ENCODE assay signal across 8 cellular contexts in genomic region chr19:13152356-13152853, GRCh38. TPM values are rescaled to one million over a fixed set of nuclear protein-coding genes. Genes with fewer than 3 reads are reported as not detected.
DNase-seq lines count a peak whose midpoint lies in the region; ATAC-seq, FAIRE-seq and TF ChIP-seq lines count a peak whose summit lies in the region.

No MANE protein-coding gene starts in this region.

- peak overlapping the region; percentile 95 for H2BK120ac ChIP-seq in H1 (replicated peaks; ENCODE audit: low read depth, low read length)

- H3K23ac ChIP-seq in H1 (ENCODE audit: insufficient read length): no peak overlapping the region

- H2AFZ ChIP-seq in H1 (ENCODE audit: low read length): no peak overlapping the region

- peak overlapping the region; percentile 93 for H4K5ac ChIP-seq in H1 (ENCODE audit: insufficient read length, low read depth, low read length)

- peak overlapping the region; percentile 99 for H3K27ac ChIP-seq in 22Rv1
- peak overlapping the region; percentile 97 for H3K27ac ChIP-seq in H1 (ENCODE audit: low read depth, low read length)

- peaks cover 24% of the 10 kb centered on the region for H3K23me2 ChIP-seq in H1 (ENCODE audit: low read depth, low read length)

- H3K27me3 Mint-ChIP-seq in natural killer cell (ENCODE audit: low read depth in 2 of 2): peaks cover 0 to 3% of the 10 kb centered on the region in 2 donors

- WGBS in H1 (ENCODE audit: extremely low coverage in 1 of 2, insufficient coverage in 1 of 2, insufficient read length in 1 of 2, insufficient replicate concordance in 2 of 2, low coverage in 1 of 2, low lambda C conversion rate in 2 of 2, missing lambda C conversion rate in 1 of 2), 2 experiments: 4% methylated on average over 16 of the region's 16 CpGs; no CpG with 5 or more reads in 1 of the 2 experiments

- H2BK20ac ChIP-seq in H1 (ENCODE audit: low read length): no peak overlapping the region

- H3K79me2 ChIP-seq in H1 (ENCODE audit: control insufficient read depth in 1 of 2, insufficient read depth in 2 of 2, low read length in 2 of 2): peaks cover 17 to 46% of the 10 kb centered on the region in 2 experiments

- H3K18ac ChIP-seq in H1 (ENCODE audit: extremely low read depth, low read length): peak overlapping the region; percentile 96

- peaks cover 0 to 7% (median 2%) of the 10 kb centered on the region in 4 experiments; a peak in 2 of 8 replicates for H3K36me3 ChIP-seq in H1 (ENCODE audit: control insufficient read depth in 2 of 4, insufficient read depth in 4 of 4, low read length in 3 of 4)

- peak overlapping the region; percentile 77 to 82 for H3K4me2 ChIP-seq in H1 (ENCODE audit: insufficient read depth in 1 of 2, low read depth in 2 of 2, low read length in 2 of 2)

- no peaks in the 10 kb centered on the region for H3K9me3 ChIP-seq in H1 (ENCODE audit: insufficient read depth in 2 of 2, low read depth in 1 of 2, low read length in 1 of 2)

- peak overlapping the region; percentile 99 for H3K4me3 Mint-ChIP-seq in natural killer cell

- peak overlapping the region; percentile 75 for H3K56ac ChIP-seq in H1 (replicated peaks; ENCODE audit: insufficient read length, low read depth, low read length)

- no peak for DNase-seq in NB4 (ENCODE audit: low read depth)
- no peak for DNase-seq in H1 (ENCODE audit: low read depth in 1 of 2, low spot score in 2 of 2)
- DNase-seq in natural killer cell: no peak
- no peak for DNase-seq in EL
- DNase-seq in NCI-H2107 treated with DMSO at 0.1 percent for 48 hours (lab: John Stamatoyannopoulos, UW; ENCODE audit: unreplicated experiment): no peak
- DNase-seq in NCI-H2081 (lab: John Stamatoyannopoulos, UW): no peak

- peak overlapping the region; percentile 99 for H2BK5ac ChIP-seq in H1 (ENCODE audit: low read depth, low read length)

- TF ChIP-seq POLR2A in NB4 (IDR thresholded peaks at IDR 0.05; ENCODE audit: extremely low read depth, insufficient read length) (no peak), H1 (IDR thresholded peaks at IDR 0.05; ENCODE audit: control extremely low read depth in 1 of 2, low read depth in 2 of 2, low read length in 2 of 2) (no peak)

- H3K4me1 Mint-ChIP-seq in natural killer cell: peaks cover 69 to 87% of the 10 kb centered on the region in 2 donors

- no peak overlapping the region for H3K14ac ChIP-seq in H1 (ENCODE audit: insufficient read length)

- peak overlapping the region; percentile 99 for H2AK5ac ChIP-seq in H1 (ENCODE audit: low read depth, low read length)

- peak overlapping the region; percentile 99 for H3K27ac Mint-ChIP-seq in natural killer cell

- peaks cover 8% of the 10 kb centered on the region for H3K79me1 ChIP-seq in H1 (ENCODE audit: low read depth, low read length)

- H3K27me3 ChIP-seq in H1 (replicated peaks in 1 of 4; ENCODE audit: control insufficient read depth in 3 of 4, extremely low read depth in 1 of 4, insufficient read depth in 3 of 4, low read length in 3 of 4): no peaks in the 10 kb centered on the region; a peak in 2 of 7 replicates

- H3K4ac ChIP-seq in H1 (replicated peaks; ENCODE audit: insufficient read length, low read depth, low read length): peak overlapping the region; percentile 76

- peak overlapping the region; percentile 94 for H2BK12ac ChIP-seq in H1 (ENCODE audit: low read depth, low read length)

- peaks cover 20% of the 10 kb centered on the region for H3K36me3 Mint-ChIP-seq in natural killer cell

- intact Hi-C loops in natural killer cell (cut with micrococcal nuclease): loop anchor here (1.0 to 10.0 kb wide), 5 partner anchors 36 to 1222 kb away; partner anchors contain the start of genes JUNB, LYL1, TRMT1 and ZNF564

- H2BK15ac ChIP-seq in H1 (ENCODE audit: low read length): peak overlapping the region; percentile 92; the same call in 1 of the 2 replicates

- H3K4me3 ChIP-seq in NB4 (ENCODE audit: low read depth, low read length): peak overlapping the region; percentile 99
- H3K4me3 ChIP-seq in H1 (ENCODE audit: extremely low read depth in 1 of 4, insufficient read depth in 2 of 4, low read depth in 3 of 4, low read length in 4 of 4): peak overlapping the region; percentile 90 to 99 (median 92)

- peaks cover 0 to 10% (median 7%) of the 10 kb centered on the region in 4 experiments for H3K4me1 ChIP-seq in H1 (replicated peaks in 1 of 4; ENCODE audit: control insufficient read depth in 3 of 4, insufficient read depth in 4 of 4, low read length in 3 of 4)

- POLR2A ChIA-PET in H1 (lab: Charles Lee; ENCODE audit: partially characterized antibody): interaction anchor here (0.7 to 9.6 kb wide), 67 partner anchors 10 to 855 kb away, joined by 3 to 530 read pairs (median 4); partner anchors contain the start of genes CALR, LYL1, NACC1 and TRMT1

- H4K91ac ChIP-seq in H1 (replicated peaks; ENCODE audit: insufficient read length, low read length): peak overlapping the region; percentile 90

- CTCF ChIA-PET in H1 (lab: Charles Lee; ENCODE audit: partially characterized antibody): interaction anchor here (0.6 to 2.0 kb wide), 7 partner anchors 12 to 121 kb away, joined by 3 to 9 read pairs (median 6); no protein-coding TSS in a partner anchor

- H4K8ac ChIP-seq in H1 (ENCODE audit: extremely low read depth, insufficient read depth, low read length): peak overlapping the region; percentile 95

- ATAC-seq in GM19463 (IDR thresholded peaks at IDR 0.05; ENCODE audit: unreplicated experiment): peak; percentile 3
- peak in 2 of 3 donors; percentile 0 to 2 for ATAC-seq in natural killer cell

- FAIRE-seq in H1 (lab: Jason Lieb, UNC): no peak

- H3K9me3 Mint-ChIP-seq in natural killer cell: no peaks in the 10 kb centered on the region

- TF ChIP-seq CTCF in 22Rv1 (IDR thresholded peaks at IDR 0.05) (no peak), NB4 (IDR thresholded peaks at IDR 0.05; ENCODE audit: low read depth, low read length) (no peak), H1 (IDR thresholded peaks at IDR 0.05; ENCODE audit: control extremely low read depth in 1 of 3, insufficient read depth in 1 of 3, low read depth in 1 of 3, low read length in 3 of 3) (no peak), natural killer cell (IDR thresholded peaks at IDR 0.05) (no peak)

- TF ChIP-seq RAD21 in H1 (IDR thresholded peaks at IDR 0.05 in 1 of 2, conservative IDR thresholded peaks at IDR 0.05 in 1 of 2; ENCODE audit: low read depth in 2 of 2, low read length in 2 of 2): no peak

- no peak for TF ChIP-seq EP300 in H1 (IDR thresholded peaks at IDR 0.05; ENCODE audit: borderline replicate concordance in 1 of 2, low read depth in 2 of 2, low read length in 2 of 2)

- peaks cover 7 to 11% of the 10 kb centered on the region in 2 experiments for H4K20me1 ChIP-seq in H1 (replicated peaks in 1 of 2; ENCODE audit: control insufficient read depth in 1 of 2, insufficient read depth in 2 of 2, low read length in 2 of 2)

- H3K9ac ChIP-seq in H1 (replicated peaks in 1 of 4; ENCODE audit: extremely low read depth in 1 of 4, low read depth in 3 of 4, low read length in 3 of 4): peak overlapping the region; percentile 91 to 97 (median 94)

RNA-seq across cellular contexts. Expression of gene IER2, which starts 2.2 kb away (rescaled TPM):
- total RNA-seq in H1 (2021; fragmentation: NEBNext Ultra II Directional; extraction: Animal tissue kit (Norgen Biotek cat#: 25700)): 137 and 138 TPM in 2 replicates
- 84.5 and 151 TPM in 2 replicates for polyA plus RNA-seq in H1 (2011; rRNA removed)
- polyA plus RNA-seq in H1 (2011; cell fraction: cytosol; rRNA removed): 66.0 TPM
- polyA plus RNA-seq in H1 (2011; cell fraction: nucleus; rRNA removed): 110 TPM
- 106 to 120 TPM (median 111 TPM) in 4 replicates for polyA plus RNA-seq in H1 (2012, experiment 1 of 2)
- polyA plus RNA-seq in H1 (2012, experiment 2 of 2): 92.0 TPM
- polyA plus RNA-seq in H1 (2013, experiment 1 of 2): 105 TPM
- polyA plus RNA-seq in H1 (2013, experiment 2 of 2): 105 TPM
- polyA minus RNA-seq in H1 (2011; rRNA and poly(A)+ RNA removed): 6.0 and 9.9 TPM in 2 replicates
- polyA minus RNA-seq in H1 (2011; cell fraction: cytosol; rRNA and poly(A)+ RNA removed): 33.4 TPM
- 81.9 TPM for polyA minus RNA-seq in H1 (2011; cell fraction: nucleus; rRNA and poly(A)+ RNA removed)
- 1,000 to 10,000 TPM in 1 of 3 donors, 100 to 1,000 TPM in 2; 668 to 1,112 (median 949) TPM for total RNA-seq in natural killer cell

RNA-seq across cellular contexts. Expression of gene STX10, which starts 2.2 kb away (rescaled TPM):
- 50.8 and 53.0 TPM in 2 replicates for total RNA-seq in H1 (2021; fragmentation: NEBNext Ultra II Directional; extraction: Animal tissue kit (Norgen Biotek cat#: 25700))
- polyA plus RNA-seq in H1 (2011; rRNA removed): 80.1 and 86.8 TPM in 2 replicates
- polyA plus RNA-seq in H1 (2011; cell fraction: cytosol; rRNA removed): 88.9 TPM
- 146 TPM for polyA plus RNA-seq in H1 (2011; cell fraction: nucleus; rRNA removed)
- polyA plus RNA-seq in H1 (2012, experiment 1 of 2): 58.8 to 94.1 TPM (median 80.2 TPM) in 4 replicates
- polyA plus RNA-seq in H1 (2012, experiment 2 of 2): 81.1 TPM
- polyA plus RNA-seq in H1 (2013, experiment 1 of 2): 48.9 TPM
- polyA plus RNA-seq in H1 (2013, experiment 2 of 2): 49.5 TPM
- 44.8 and 47.0 TPM in 2 replicates for polyA minus RNA-seq in H1 (2011; rRNA and poly(A)+ RNA removed)
- polyA minus RNA-seq in H1 (2011; cell fraction: cytosol; rRNA and poly(A)+ RNA removed): 40.2 TPM
- polyA minus RNA-seq in H1 (2011; cell fraction: nucleus; rRNA and poly(A)+ RNA removed): 36.6 TPM
- 10 to 100 TPM; 39.2 to 46.9 (median 42.0) TPM for total RNA-seq in natural killer cell

RNA-seq across cellular contexts. Expression of gene NACC1, which starts 34.3 kb away (rescaled TPM):
- 226 and 234 TPM in 2 replicates for total RNA-seq in H1 (2021; fragmentation: NEBNext Ultra II Directional; extraction: Animal tissue kit (Norgen Biotek cat#: 25700))
- 301 and 541 TPM in 2 replicates for polyA plus RNA-seq in H1 (2011; rRNA removed)
- polyA plus RNA-seq in H1 (2011; cell fraction: cytosol; rRNA removed): 204 TPM
- polyA plus RNA-seq in H1 (2011; cell fraction: nucleus; rRNA removed): 367 TPM
- polyA plus RNA-seq in H1 (2012, experiment 1 of 2): 72.2 to 138 TPM (median 120 TPM) in 4 replicates
- polyA plus RNA-seq in H1 (2012, experiment 2 of 2): 144 TPM
- 169 TPM for polyA plus RNA-seq in H1 (2013, experiment 1 of 2)
- polyA plus RNA-seq in H1 (2013, experiment 2 of 2): 186 TPM
- polyA minus RNA-seq in H1 (2011; rRNA and poly(A)+ RNA removed): 150 and 197 TPM in 2 replicates
- polyA minus RNA-seq in H1 (2011; cell fraction: cytosol; rRNA and poly(A)+ RNA removed): 187 TPM
- 126 TPM for polyA minus RNA-seq in H1 (2011; cell fraction: nucleus; rRNA and poly(A)+ RNA removed)
- 10 to 100 TPM; 41.2 to 48.7 (median 43.4) TPM for total RNA-seq in natural killer cell

RNA-seq across cellular contexts. Expression of gene TRMT1, which starts 35.9 kb away (rescaled TPM):
- 96.6 and 99.3 TPM in 2 replicates for total RNA-seq in H1 (2021; fragmentation: NEBNext Ultra II Directional; extraction: Animal tissue kit (Norgen Biotek cat#: 25700))
- polyA plus RNA-seq in H1 (2011; rRNA removed): 77.4 and 118 TPM in 2 replicates
- polyA plus RNA-seq in H1 (2011; cell fraction: cytosol; rRNA removed): 94.9 TPM
- polyA plus RNA-seq in H1 (2011; cell fraction: nucleus; rRNA removed): 298 TPM
- polyA plus RNA-seq in H1 (2012, experiment 1 of 2): 66.0 to 95.2 TPM (median 84.7 TPM) in 4 replicates
- 75.5 TPM for polyA plus RNA-seq in H1 (2012, experiment 2 of 2)
- polyA plus RNA-seq in H1 (2013, experiment 1 of 2): 69.1 TPM
- polyA plus RNA-seq in H1 (2013, experiment 2 of 2): 65.4 TPM
- polyA minus RNA-seq in H1 (2011; rRNA and poly(A)+ RNA removed): 38.6 and 46.1 TPM in 2 replicates
- 52.8 TPM for polyA minus RNA-seq in H1 (2011; cell fraction: cytosol; rRNA and poly(A)+ RNA removed)
- polyA minus RNA-seq in H1 (2011; cell fraction: nucleus; rRNA and poly(A)+ RNA removed): 64.4 TPM
- total RNA-seq in natural killer cell: 10 to 100 TPM; 33.8 to 48.5 (median 42.2) TPM

RNA-seq across cellular contexts. Expression of gene LYL1, which starts 49.7 kb away (rescaled TPM):
- 0.58 and 0.65 TPM in 2 replicates for total RNA-seq in H1 (2021; fragmentation: NEBNext Ultra II Directional; extraction: Animal tissue kit (Norgen Biotek cat#: 25700))
- polyA plus RNA-seq in H1 (2011; rRNA removed): 0.76 and 1.0 TPM in 2 replicates
- polyA plus RNA-seq in H1 (2011; cell fraction: cytosol; rRNA removed): 0.62 TPM
- 0.78 TPM for polyA plus RNA-seq in H1 (2011; cell fraction: nucleus; rRNA removed)
- polyA plus RNA-seq in H1 (2012, experiment 1 of 2): 0.23 to 0.67 TPM (median 0.39 TPM) in 4 replicates
- polyA plus RNA-seq in H1 (2012, experiment 2 of 2): 0.26 TPM
- 0.65 TPM for polyA plus RNA-seq in H1 (2013, experiment 1 of 2)
- polyA plus RNA-seq in H1 (2013, experiment 2 of 2): 0.52 TPM
- 0.10 TPM in 1 of 2 replicates, not detected in the other for polyA minus RNA-seq in H1 (2011; rRNA and poly(A)+ RNA removed)
- 1.2 TPM for polyA minus RNA-seq in H1 (2011; cell fraction: cytosol; rRNA and poly(A)+ RNA removed)
- polyA minus RNA-seq in H1 (2011; cell fraction: nucleus; rRNA and poly(A)+ RNA removed): 0.40 TPM
- total RNA-seq in natural killer cell: 1 to 10 TPM; 2.0 to 7.7 (median 6.7) TPM
